Comparison of ENCODE assay signal across 1 cellular context in genomic region chr6:1346101-1346500, GRCh38.
TF ChIP-seq lines count a peak whose summit lies in the region.

No MANE protein-coding gene starts in this region.

TF ChIP-seq in K562, 482 proteins besides CTCF, POLR2A, EP300 and RAD21:
- TF ChIP-seq ZBTB12 (CRISPR knock-in tag; IDR thresholded peaks at IDR 0.05) = no peak
- TF ChIP-seq DACH1 (IDR thresholded peaks at IDR 0.05; ENCODE audit: partially characterized antibody) = peak; percentile 19
